Comparison of ENCODE assay signal across 15 cellular contexts in genomic region chr1:244628719-244629299, GRCh38.
"Had no signal": no experiment of that assay in that cellular context is flagged by ENCODE, and none has a peak within 500 bp of the region (broad histone marks: within the 10 kb centered on the region; RNA-seq: fewer than 3 reads in every experiment).

No MANE protein-coding gene starts in this region.

- FAIRE-seq: kidney had no signal

- ATAC-seq: activated naive CD4-positive, alpha-beta T cell treated with anti-CD3 and anti-CD28 coated beads, Interleukin-2, amount 50 U/mL, for 72 hours; activated T-cell treated with anti-CD3 and anti-CD28 coated beads, Interleukin-2, amount 50 U/mL, for 4 hours; gastrocnemius medialis; heart right ventricle; naive thymus-derived CD4-positive, alpha-beta T cell had no signal

- H3K4me1 ChIP-seq: gastrocnemius medialis, heart right ventricle, tibial nerve had no signal

- H3K9me3 ChIP-seq: gastrocnemius medialis had no signal

- H3K27me3 ChIP-seq: gastrocnemius medialis, heart right ventricle, tibial nerve had no signal

- H3K4me3 ChIP-seq: gastrocnemius medialis, heart right ventricle, skin epidermis, tibial nerve had no signal

- H3K36me3 ChIP-seq: gastrocnemius medialis, heart right ventricle, tibial nerve had no signal

- DNase-seq: activated CD4-positive, alpha-beta memory T cell treated with anti-CD3 and anti-CD28 coated beads for 36 hours; activated effector memory CD4-positive, alpha-beta T cell treated with anti-CD3 and anti-CD28 coated beads, Interleukin-2, amount 50 U/mL, for 16 hours; activated T-cell treated with anti-CD3 and anti-CD28 coated beads, Interleukin-2, amount 50 U/mL, for 4 hours; amygdala; endodermal cell; erythroblast; gastrocnemius medialis; heart right ventricle; kidney; naive thymus-derived CD4-positive, alpha-beta T cell; posterior cingulate gyrus had no signal

- H3K27ac ChIP-seq: gastrocnemius medialis, heart right ventricle, skin epidermis, tibial nerve, VCaP had no signal
